In the genomic region with DNA sequence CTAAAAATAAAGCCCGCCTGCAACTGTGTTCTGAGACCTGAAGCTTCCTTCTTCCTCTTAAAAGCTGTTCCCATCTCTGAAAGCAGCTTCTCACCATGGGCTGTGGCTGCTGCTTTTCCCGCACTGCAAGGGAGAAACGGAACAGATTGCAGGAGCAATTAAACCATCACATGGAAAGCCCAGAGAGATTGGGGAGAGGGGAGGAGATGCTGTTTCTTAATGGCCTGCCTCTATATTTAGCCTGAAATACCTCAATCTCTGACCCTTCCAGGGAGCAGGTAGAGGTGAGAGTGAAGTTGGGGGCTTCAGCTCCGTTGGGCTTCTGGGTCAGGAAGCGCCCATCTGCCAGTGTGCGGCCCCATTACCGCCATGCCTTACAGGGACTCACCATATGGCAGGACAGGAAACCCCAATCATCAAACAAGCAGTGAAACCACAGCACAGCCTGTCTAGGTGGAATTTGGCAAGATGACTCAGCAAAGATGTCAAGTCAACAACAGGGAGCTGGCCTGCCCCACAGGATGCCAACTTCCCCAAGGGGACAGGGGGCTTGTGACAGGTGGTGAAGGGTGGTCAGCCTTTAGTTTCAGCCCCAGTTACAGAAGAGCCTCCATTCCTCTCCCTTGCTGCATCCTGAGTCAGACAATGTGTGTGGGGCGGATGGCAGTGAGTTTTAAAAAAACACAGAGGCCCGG, we compare ENCODE assay signal across 1 cellular context.
TF ChIP-seq lines count a peak whose summit lies in the region.

No MANE protein-coding gene starts in this region.

TF ChIP-seq in HepG2, 621 proteins besides CTCF, POLR2A, EP300 and RAD21 (continued from another document):
- TF ChIP-seq RNF2 (conservative IDR thresholded peaks at IDR 0.05; ENCODE audit: low read depth), result no peak
- no peak for TF ChIP-seq ZNF772 (CRISPR knock-in tag; IDR thresholded peaks at IDR 0.05)
- no peak for TF ChIP-seq SP140L (CRISPR knock-in tag; IDR thresholded peaks at IDR 0.05; ENCODE audit: borderline replicate concordance)
TF ChIP-seq in HepG2: peak in this region for 2.
